ENCODE assay signal across 1 cellular context in genomic region chr1:113178106-113178505, GRCh38.
TF ChIP-seq lines count a peak whose summit lies in the region.

No MANE protein-coding gene starts in this region.

TF ChIP-seq in HepG2, 621 proteins besides CTCF, POLR2A, EP300 and RAD21 (continued from another document):
- no peak for TF ChIP-seq ZBED4 (CRISPR knock-in tag; IDR thresholded peaks at IDR 0.05; ENCODE audit: borderline replicate concordance)
- no peak for TF ChIP-seq ZBTB14 (CRISPR knock-in tag; IDR thresholded peaks at IDR 0.05)
- TF ChIP-seq THAP11 (CRISPR knock-in tag; IDR thresholded peaks at IDR 0.05), result no peak
- TF ChIP-seq FOSL1 (CRISPR knock-in tag; IDR thresholded peaks at IDR 0.05; ENCODE audit: borderline replicate concordance), result no peak
- no peak for TF ChIP-seq NCOA2 (CRISPR knock-in tag; IDR thresholded peaks at IDR 0.05)
- TF ChIP-seq ZFY (CRISPR knock-in tag; IDR thresholded peaks at IDR 0.05), result no peak
- no peak for TF ChIP-seq PCBP2 (optimal IDR thresholded peaks at IDR 0.05; ENCODE audit: low read depth, low read length, poor library complexity, severe bottlenecking)
- TF ChIP-seq ZNF556 (CRISPR knock-in tag; IDR thresholded peaks at IDR 0.05; ENCODE audit: borderline replicate concordance), result no peak
- no peak for TF ChIP-seq ZNF232 (CRISPR knock-in tag; IDR thresholded peaks at IDR 0.05; ENCODE audit: borderline replicate concordance)
- TF ChIP-seq KDM6A (CRISPR knock-in tag; IDR thresholded peaks at IDR 0.05; ENCODE audit: low read depth), result no peak
TF ChIP-seq in HepG2: peak in this region for 0.
